In genomic region chr2:61144697-61145268, GRCh38 we compare ENCODE assay signal across 1 cellular context.
TF ChIP-seq lines count a peak whose summit lies in the region.

No MANE protein-coding gene starts in this region.

TF ChIP-seq in HepG2, 621 proteins besides CTCF, POLR2A, EP300 and RAD21 (continued from another document and continues in another):
- peak; percentile 34; the same call in 1 of the 2 replicates for TF ChIP-seq MNT (IDR thresholded peaks at IDR 0.05)
- TF ChIP-seq POGK (CRISPR knock-in tag; conservative IDR thresholded peaks at IDR 0.05) = 0 out of 2 replicates have a peak, but pooled peaks have one; percentile 43
- TF ChIP-seq POGZ (CRISPR knock-in tag; IDR thresholded peaks at IDR 0.05) = peak; percentile 97
- TF ChIP-seq SETDB1 (CRISPR knock-in tag; IDR thresholded peaks at IDR 0.05; ENCODE audit: borderline replicate concordance) = no peak
- no peak for TF ChIP-seq NR2F6 (IDR thresholded peaks at IDR 0.05)
- peak; percentile 44; the same call in 1 of the 2 replicates for TF ChIP-seq NR2F6 (CRISPR knock-in tag; IDR thresholded peaks at IDR 0.05)
- peak; percentile 52; the same call in 1 of the 2 replicates for TF ChIP-seq ZNF747 (CRISPR knock-in tag; IDR thresholded peaks at IDR 0.05; ENCODE audit: borderline replicate concordance)
- peak; percentile 24; the same call in 1 of the 2 replicates for TF ChIP-seq RXRA (CRISPR knock-in tag; IDR thresholded peaks at IDR 0.05)
- no peak for TF ChIP-seq ZNF350 (CRISPR knock-in tag; IDR thresholded peaks at IDR 0.05; ENCODE audit: borderline replicate concordance, low read depth)
- no peak; a peak in 1 of 4 replicates for TF ChIP-seq NR2F1 (CRISPR knock-in tag; IDR thresholded peaks at IDR 0.05)
- no peak for TF ChIP-seq ZBTB20 (CRISPR knock-in tag; IDR thresholded peaks at IDR 0.05; ENCODE audit: borderline replicate concordance, low read depth)
- TF ChIP-seq HDAC2 (CRISPR knock-in tag; IDR thresholded peaks at IDR 0.05) = 0 out of 2 replicates have a peak, but pooled peaks have one; percentile 44
- TF ChIP-seq XRCC5 (optimal IDR thresholded peaks at IDR 0.05; ENCODE audit: low read length) = peak; percentile 60
- no peak; the same call in 1 of the 2 replicates for TF ChIP-seq ARID5B (CRISPR knock-in tag; IDR thresholded peaks at IDR 0.05)
- TF ChIP-seq ZBTB4 (CRISPR knock-in tag; IDR thresholded peaks at IDR 0.05; ENCODE audit: borderline replicate concordance) = no peak
- TF ChIP-seq ZNF550 (CRISPR knock-in tag; IDR thresholded peaks at IDR 0.05; ENCODE audit: borderline replicate concordance) = no peak
- no peak for TF ChIP-seq DBP (CRISPR knock-in tag; IDR thresholded peaks at IDR 0.05; ENCODE audit: not compliant biosample characterization)
- TF ChIP-seq ZNF770 (CRISPR knock-in tag; IDR thresholded peaks at IDR 0.05) = 0 out of 2 replicates have a peak, but pooled peaks have one; percentile 32
- TF ChIP-seq E2F1 (CRISPR knock-in tag; IDR thresholded peaks at IDR 0.05) = 0 out of 2 replicates have a peak, but pooled peaks have one; percentile 40
- TF ChIP-seq ZNF263 (CRISPR knock-in tag; IDR thresholded peaks at IDR 0.05) = no peak
- TF ChIP-seq TGIF2 (CRISPR knock-in tag; IDR thresholded peaks at IDR 0.05) = peak; percentile 76
- no peak for TF ChIP-seq ATF4 (CRISPR knock-in tag; IDR thresholded peaks at IDR 0.05)
- TF ChIP-seq GABPA (IDR thresholded peaks at IDR 0.05; ENCODE audit: low read depth, low read length) = peak; percentile 20; the same call in 1 of the 2 replicates
- peak; percentile 78 for TF ChIP-seq GABPA (CRISPR knock-in tag; IDR thresholded peaks at IDR 0.05; ENCODE audit: low read depth)
- no peak for TF ChIP-seq TERF1 (CRISPR knock-in tag; IDR thresholded peaks at IDR 0.05)
- TF ChIP-seq ZNF570 (CRISPR knock-in tag; IDR thresholded peaks at IDR 0.05; ENCODE audit: borderline replicate concordance) = no peak
- peak; percentile 89 for TF ChIP-seq FOXK2 (IDR thresholded peaks at IDR 0.05)
- 0 out of 2 replicates have a peak, but pooled peaks have one; percentile 33 for TF ChIP-seq FIP1L1 (IDR thresholded peaks at IDR 0.05; ENCODE audit: borderline replicate concordance, insufficient read depth, low read depth, low read length)
- no peak for TF ChIP-seq KAT2B (IDR thresholded peaks at IDR 0.05; ENCODE audit: borderline replicate concordance, low read depth, low read length)
- peak; percentile 43; the same call in 1 of the 2 replicates for TF ChIP-seq HDAC1 (CRISPR knock-in tag; IDR thresholded peaks at IDR 0.05)
- TF ChIP-seq ELK4 (CRISPR knock-in tag; IDR thresholded peaks at IDR 0.05; ENCODE audit: borderline replicate concordance) = no peak
- TF ChIP-seq ZNF556 (CRISPR knock-in tag; IDR thresholded peaks at IDR 0.05; ENCODE audit: borderline replicate concordance) = no peak
- no peak for TF ChIP-seq JDP2 (CRISPR knock-in tag; IDR thresholded peaks at IDR 0.05; ENCODE audit: borderline replicate concordance)
- TF ChIP-seq TCF12 (IDR thresholded peaks at IDR 0.05) = no peak
- TF ChIP-seq TCF12 (CRISPR knock-in tag; IDR thresholded peaks at IDR 0.05) = 0 out of 2 replicates have a peak, but pooled peaks have one; percentile 17
- TF ChIP-seq ARNT2 (CRISPR knock-in tag; IDR thresholded peaks at IDR 0.05; ENCODE audit: low read depth) = peak; percentile 39; the same call in 1 of the 2 replicates
- TF ChIP-seq JUNB (CRISPR knock-in tag; IDR thresholded peaks at IDR 0.05; ENCODE audit: borderline replicate concordance) = no peak
- no peak; the same call in 1 of the 2 replicates for TF ChIP-seq ZSCAN31 (CRISPR knock-in tag; IDR thresholded peaks at IDR 0.05; ENCODE audit: low read depth)
- peak; percentile 87; the same call in 1 of the 2 replicates for TF ChIP-seq TSC22D2 (CRISPR knock-in tag; IDR thresholded peaks at IDR 0.05; ENCODE audit: borderline replicate concordance)
- peak; percentile 81; the same call in 1 of the 2 replicates for TF ChIP-seq NKX3-1 (CRISPR knock-in tag; IDR thresholded peaks at IDR 0.05)
- TF ChIP-seq HNF4A (CRISPR knock-in tag; IDR thresholded peaks at IDR 0.05) = no peak
